15 cellular contexts compared by ENCODE assay signal in genomic region chr10:33073641-33074410, GRCh38.
DNase-seq lines count a peak whose midpoint lies in the region; ATAC-seq and TF ChIP-seq lines count a peak whose summit lies in the region.
"Had no signal": no experiment of that assay in that cellular context is flagged by ENCODE, and none has a peak within 500 bp of the region (broad histone marks: within the 10 kb centered on the region; RNA-seq: fewer than 3 reads in every experiment).

No MANE protein-coding gene starts in this region.

- H3K27me3 ChIP-seq in mammary epithelial cell (ENCODE audit: insufficient read depth, low read length) (no peaks in the 10 kb centered on the region), left ventricle myocardium inferior (ENCODE audit: low read depth) (peaks cover 29% of the 10 kb centered on the region)
- H3K27me3 ChIP-seq in CD8-positive, alpha-beta T cell (ENCODE audit: insufficient read depth, low read length), result no peaks in the 10 kb centered on the region

- no peaks in the 10 kb centered on the region for H3K79me2 ChIP-seq in mammary epithelial cell (ENCODE audit: insufficient read depth, low read length)

- dilution Hi-C loops in mammary epithelial cell (cut with HindIII; ENCODE audit: low sequenced_read_pairs), result loop anchor here (5.0 kb wide), 1 partner anchor 38 kb away; no protein-coding TSS in a partner anchor

- no peaks in the 10 kb centered on the region for H3K4me1 ChIP-seq in mammary epithelial cell (ENCODE audit: insufficient read depth, low read length)
- H3K4me1 ChIP-seq in left ventricle myocardium inferior, result no peaks in the 10 kb centered on the region
- H3K4me1 ChIP-seq in CD8-positive, alpha-beta T cell (ENCODE audit: insufficient read depth, low read length), result no peaks in the 10 kb centered on the region

- no peak overlapping the region for H3K9ac ChIP-seq in mammary epithelial cell (ENCODE audit: insufficient read depth, low read length)

- 64% methylated on average over 9 of the region's 10 CpGs for WGBS in mammary epithelial cell (ENCODE audit: low coverage, missing lambda C conversion rate)

- H3K27ac Mint-ChIP-seq in MCF 10A (ENCODE audit: low read depth, unreplicated experiment), result no peak overlapping the region
- H3K27ac Mint-ChIP-seq in CD8-positive, alpha-beta T cell, result no peak overlapping the region
- H3K27ac Mint-ChIP-seq: activated CD4-positive, alpha-beta T cell treated with anti-CD3 and anti-CD28 coated beads for 36 hours; activated T-cell treated with anti-CD3 and anti-CD28 coated beads, Interleukin-2, amount 50 U/mL, for 24 hours had no signal

- no peak for ATAC-seq in CD8-positive, alpha-beta T cell
- no peak for ATAC-seq in left lobe of liver
- no peak for ATAC-seq in HG02981 (IDR thresholded peaks at IDR 0.05; ENCODE audit: unreplicated experiment)
- ATAC-seq: activated CD4-positive, alpha-beta T cell treated with anti-CD3 and anti-CD28 coated beads for 36 hours had no signal

- no peaks in the 10 kb centered on the region for H3K27me3 Mint-ChIP-seq in MCF 10A (ENCODE audit: insufficient read depth, unreplicated experiment)
- H3K27me3 Mint-ChIP-seq in CD8-positive, alpha-beta T cell (ENCODE audit: low read depth), result no peaks in the 10 kb centered on the region
- H3K27me3 Mint-ChIP-seq: activated CD4-positive, alpha-beta T cell treated with anti-CD3 and anti-CD28 coated beads for 36 hours; activated T-cell treated with anti-CD3 and anti-CD28 coated beads, Interleukin-2, amount 50 U/mL, for 24 hours had no signal

- CTCF ChIA-PET in MCF 10A (lab: Yijun Ruan, JAX), result no interaction called here
- CTCF ChIA-PET in mammary epithelial cell (lab: Charles Lee; ENCODE audit: low non-redundant PET), result interaction anchor here (0.6 kb wide), 1 partner anchor 82 kb away, joined by 4 read pairs; no protein-coding TSS in a partner anchor
- CTCF ChIA-PET in CD8-positive, alpha-beta T cell (lab: Charles Lee), result no interaction called here

- POLR2A ChIA-PET in MCF 10A (lab: Yijun Ruan, JAX), result interaction anchor here (1.0 kb wide), 1 partner anchor 17 kb away, joined by 3 read pairs; no protein-coding TSS in a partner anchor
- POLR2A ChIA-PET in CD8-positive, alpha-beta T cell (lab: Charles Lee), result interaction anchor here (1.0 kb wide), 1 partner anchor 30 kb away, joined by 3 read pairs; no protein-coding TSS in a partner anchor

- DNase-seq in MCF 10A (ENCODE audit: unreplicated experiment) (peak; percentile 9), mammary epithelial cell (no peak), SK-MEL-5 (ENCODE audit: low read depth, low spot score) (peak; percentile 28), left ventricle myocardium inferior (no peak), inferior parietal cortex (ENCODE audit: extremely low spot score) (no peak), left lobe of liver (ENCODE audit: low spot score) (no peak)
- DNase-seq in CD8-positive, alpha-beta T cell, result no peak
- DNase-seq: activated CD4-positive, alpha-beta T cell treated with anti-CD3 and anti-CD28 coated beads for 36 hours; activated T-cell treated with anti-CD3 and anti-CD28 coated beads, Interleukin-2, amount 50 U/mL, for 24 hours; amygdala; dermis blood vessel endothelial cell; GOT3; NCI-H1105; PC-9 had no signal

- H2AFZ ChIP-seq in mammary epithelial cell (ENCODE audit: low read depth, low read length), result no peak overlapping the region
- H2AFZ ChIP-seq: PC-9 had no signal

- no peak overlapping the region for H3K27ac ChIP-seq in mammary epithelial cell (ENCODE audit: insufficient read depth, low read depth, low read length)
- H3K27ac ChIP-seq in left ventricle myocardium inferior (replicated peaks), result peak overlapping the region; percentile 51
- H3K27ac ChIP-seq in CD8-positive, alpha-beta T cell (ENCODE audit: low read depth, low read length), result no peak overlapping the region
- H3K27ac ChIP-seq: PC-9 had no signal

- H3K9me3 ChIP-seq in mammary epithelial cell (replicated peaks; ENCODE audit: insufficient read depth, low read length) (no peaks in the 10 kb centered on the region), left ventricle myocardium inferior (replicated peaks) (no peaks in the 10 kb centered on the region)
- no peaks in the 10 kb centered on the region for H3K9me3 ChIP-seq in CD8-positive, alpha-beta T cell (ENCODE audit: low read length)

- in situ Hi-C loops in mammary epithelial cell (cut with MboI; ENCODE audit: low sequenced_read_pairs in 2 of 2), result no loop called here
- in situ Hi-C loops in SK-MEL-5 (cut with HindIII; ENCODE audit: low pct_unique_long_range_greater_than_20kb, low sequenced_read_pairs), result no loop called here

- intact Hi-C loops in MCF 10A (cut with micrococcal nuclease), result no loop called here
- intact Hi-C loops in mammary epithelial cell (cut with micrococcal nuclease), result loop anchor here (2.0 kb wide), 1 partner anchor 83 kb away; no protein-coding TSS in a partner anchor
- intact Hi-C loops in left ventricle myocardium inferior (cut with micrococcal nuclease), result no loop called here
- intact Hi-C loops in CD8-positive, alpha-beta T cell (cut with DNase I, micrococcal nuclease), result loop anchor here in 1 of 2 experiments (10.0 kb wide), 1 partner anchor 81 kb away; no protein-coding TSS in a partner anchor

- H3K4me3 ChIP-seq in mammary epithelial cell (replicated peaks in 1 of 3; ENCODE audit: insufficient read depth in 1 of 3, low read depth in 2 of 3, low read length in 3 of 3) (no peak overlapping the region), left ventricle myocardium inferior (no peak overlapping the region)
- no peak overlapping the region for H3K4me3 ChIP-seq in CD8-positive, alpha-beta T cell (ENCODE audit: low read depth, low read length)
- H3K4me3 ChIP-seq: PC-9 had no signal

- H3K36me3 Mint-ChIP-seq in MCF 10A (ENCODE audit: insufficient read depth, unreplicated experiment), result no peaks in the 10 kb centered on the region
- no peaks in the 10 kb centered on the region for H3K36me3 Mint-ChIP-seq in CD8-positive, alpha-beta T cell

- TF ChIP-seq CTCF in MCF 10A (IDR thresholded peaks at IDR 0.05; ENCODE audit: unreplicated experiment), result no peak
- TF ChIP-seq CTCF in mammary epithelial cell (conservative IDR thresholded peaks at IDR 0.05 in 1 of 2, IDR thresholded peaks at IDR 0.05 in 1 of 2; ENCODE audit: extremely low read depth in 1 of 2, insufficient read depth in 1 of 2, low read depth in 1 of 2, low read length in 2 of 2), result peak in 1 of 2 donors; percentile 20
- no peak for TF ChIP-seq CTCF in left ventricle myocardium inferior (IDR thresholded peaks at IDR 0.05; ENCODE audit: borderline replicate concordance)
- TF ChIP-seq CTCF in CD8-positive, alpha-beta T cell (IDR thresholded peaks at IDR 0.05), result no peak

- no peak overlapping the region for H3K4me2 ChIP-seq in mammary epithelial cell (ENCODE audit: insufficient read depth, low read depth, low read length)
- H3K4me2 ChIP-seq: PC-9 had no signal

- no peaks in the 10 kb centered on the region for H4K20me1 ChIP-seq in mammary epithelial cell (ENCODE audit: insufficient read depth, low read length)

- H3K4me3 Mint-ChIP-seq in MCF 10A (ENCODE audit: unreplicated experiment), result no peak overlapping the region
- H3K4me3 Mint-ChIP-seq in CD8-positive, alpha-beta T cell, result no peak overlapping the region
- H3K4me3 Mint-ChIP-seq: activated CD4-positive, alpha-beta T cell treated with anti-CD3 and anti-CD28 coated beads for 36 hours; activated T-cell treated with anti-CD3 and anti-CD28 coated beads, Interleukin-2, amount 50 U/mL, for 24 hours had no signal

- no peaks in the 10 kb centered on the region for H3K4me1 Mint-ChIP-seq in MCF 10A (ENCODE audit: insufficient read depth, unreplicated experiment)
- peaks cover 1% of the 10 kb centered on the region for H3K4me1 Mint-ChIP-seq in CD8-positive, alpha-beta T cell (ENCODE audit: low read depth)
- H3K4me1 Mint-ChIP-seq: activated CD4-positive, alpha-beta T cell treated with anti-CD3 and anti-CD28 coated beads for 36 hours had no signal

- peaks cover 7% of the 10 kb centered on the region for H3K9me3 Mint-ChIP-seq in MCF 10A (ENCODE audit: unreplicated experiment)
- H3K9me3 Mint-ChIP-seq in CD8-positive, alpha-beta T cell, result no peaks in the 10 kb centered on the region
- H3K9me3 Mint-ChIP-seq: activated T-cell treated with anti-CD3 and anti-CD28 coated beads, Interleukin-2, amount 50 U/mL, for 24 hours had no signal

- no TSS peak for BruUV-seq in MCF 10A (replicated peaks; lab: Mats Ljungman, UMichigan)
- BruUV-seq in mammary epithelial cell (replicated peaks; lab: Mats Ljungman, UMichigan), result no TSS peak

- H3K36me3 ChIP-seq in mammary epithelial cell (ENCODE audit: insufficient read depth, low read length) (no peaks in the 10 kb centered on the region), left ventricle myocardium inferior (no peaks in the 10 kb centered on the region)
- no peaks in the 10 kb centered on the region for H3K36me3 ChIP-seq in CD8-positive, alpha-beta T cell (ENCODE audit: insufficient read depth, low read length)

Comparison
In these comparisons a context has a peak if more than half of its experiments do, and no peak if none do; other contexts are left out.
1. DNase-seq: peak in MCF 10A (single experiment) and SK-MEL-5 (single experiment); none in mammary epithelial cell (single experiment), left ventricle myocardium inferior (single experiment), CD8-positive, alpha-beta T cell (0 of 7), inferior parietal cortex (single experiment) and left lobe of liver (single experiment).